2 cellular contexts compared by ENCODE assay signal in the genomic region with DNA sequence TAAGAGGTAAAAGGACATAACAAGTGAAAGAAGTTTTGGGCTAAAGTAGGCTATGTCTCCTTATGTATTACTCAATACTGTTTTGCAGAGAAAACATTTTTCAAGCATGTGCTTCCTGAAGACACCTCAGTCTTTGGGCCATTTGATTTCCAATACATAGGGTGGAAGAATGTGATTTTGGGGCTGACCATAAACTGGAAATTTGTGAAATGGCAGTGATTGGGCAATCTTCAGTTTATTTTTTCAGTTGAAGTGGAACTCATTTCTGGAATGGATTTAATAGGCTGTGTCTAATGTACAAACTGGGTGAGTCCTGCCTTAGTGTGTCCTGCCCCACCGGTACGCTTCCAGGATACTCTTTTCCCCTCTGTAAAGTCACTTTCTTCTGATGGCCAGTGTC.
TF ChIP-seq lines count a peak whose summit lies in the region.

No MANE protein-coding gene starts in this region.

TF ChIP-seq in IMR-90, 13 proteins besides CTCF, POLR2A, EP300 and RAD21:
- TF ChIP-seq RCOR1 (IDR thresholded peaks at IDR 0.05; ENCODE audit: insufficient replicate concordance, low read length) (no peak), CEBPB (IDR thresholded peaks at IDR 0.05; ENCODE audit: low read depth, low read length) (peak; percentile 69)

TF ChIP-seq in GM12878, 131 proteins besides CTCF, POLR2A, EP300 and RAD21:
- TF ChIP-seq, protein P1, sequence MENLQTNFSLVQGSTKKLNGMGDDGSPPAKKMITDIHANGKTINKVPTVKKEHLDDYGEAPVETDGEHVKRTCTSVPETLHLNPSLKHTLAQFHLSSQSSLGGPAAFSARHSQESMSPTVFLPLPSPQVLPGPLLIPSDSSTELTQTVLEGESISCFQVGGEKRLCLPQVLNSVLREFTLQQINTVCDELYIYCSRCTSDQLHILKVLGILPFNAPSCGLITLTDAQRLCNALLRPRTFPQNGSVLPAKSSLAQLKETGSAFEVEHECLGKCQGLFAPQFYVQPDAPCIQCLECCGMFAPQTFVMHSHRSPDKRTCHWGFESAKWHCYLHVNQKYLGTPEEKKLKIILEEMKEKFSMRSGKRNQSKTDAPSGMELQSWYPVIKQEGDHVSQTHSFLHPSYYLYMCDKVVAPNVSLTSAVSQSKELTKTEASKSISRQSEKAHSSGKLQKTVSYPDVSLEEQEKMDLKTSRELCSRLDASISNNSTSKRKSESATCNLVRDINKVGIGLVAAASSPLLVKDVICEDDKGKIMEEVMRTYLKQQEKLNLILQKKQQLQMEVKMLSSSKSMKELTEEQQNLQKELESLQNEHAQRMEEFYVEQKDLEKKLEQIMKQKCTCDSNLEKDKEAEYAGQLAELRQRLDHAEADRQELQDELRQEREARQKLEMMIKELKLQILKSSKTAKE (IDR thresholded peaks at IDR 0.05; ENCODE audit: low read depth, poor library complexity, severe bottlenecking), result no peak
- TF ChIP-seq, protein P2, sequence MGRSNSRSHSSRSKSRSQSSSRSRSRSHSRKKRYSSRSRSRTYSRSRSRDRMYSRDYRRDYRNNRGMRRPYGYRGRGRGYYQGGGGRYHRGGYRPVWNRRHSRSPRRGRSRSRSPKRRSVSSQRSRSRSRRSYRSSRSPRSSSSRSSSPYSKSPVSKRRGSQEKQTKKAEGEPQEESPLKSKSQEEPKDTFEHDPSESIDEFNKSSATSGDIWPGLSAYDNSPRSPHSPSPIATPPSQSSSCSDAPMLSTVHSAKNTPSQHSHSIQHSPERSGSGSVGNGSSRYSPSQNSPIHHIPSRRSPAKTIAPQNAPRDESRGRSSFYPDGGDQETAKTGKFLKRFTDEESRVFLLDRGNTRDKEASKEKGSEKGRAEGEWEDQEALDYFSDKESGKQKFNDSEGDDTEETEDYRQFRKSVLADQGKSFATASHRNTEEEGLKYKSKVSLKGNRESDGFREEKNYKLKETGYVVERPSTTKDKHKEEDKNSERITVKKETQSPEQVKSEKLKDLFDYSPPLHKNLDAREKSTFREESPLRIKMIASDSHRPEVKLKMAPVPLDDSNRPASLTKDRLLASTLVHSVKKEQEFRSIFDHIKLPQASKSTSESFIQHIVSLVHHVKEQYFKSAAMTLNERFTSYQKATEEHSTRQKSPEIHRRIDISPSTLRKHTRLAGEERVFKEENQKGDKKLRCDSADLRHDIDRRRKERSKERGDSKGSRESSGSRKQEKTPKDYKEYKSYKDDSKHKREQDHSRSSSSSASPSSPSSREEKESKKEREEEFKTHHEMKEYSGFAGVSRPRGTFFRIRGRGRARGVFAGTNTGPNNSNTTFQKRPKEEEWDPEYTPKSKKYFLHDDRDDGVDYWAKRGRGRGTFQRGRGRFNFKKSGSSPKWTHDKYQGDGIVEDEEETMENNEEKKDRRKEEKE (IDR thresholded peaks at IDR 0.05), result no peak
- no peak for TF ChIP-seq MEF2A (IDR thresholded peaks at IDR 0.05; ENCODE audit: insufficient read depth, low read depth, low read length)
- TF ChIP-seq HDAC6 (IDR thresholded peaks at IDR 0.05; ENCODE audit: unreplicated experiment), result no peak
- no peak for TF ChIP-seq RUNX3 (IDR thresholded peaks at IDR 0.05; ENCODE audit: low read length)
- TF ChIP-seq, protein P3, sequence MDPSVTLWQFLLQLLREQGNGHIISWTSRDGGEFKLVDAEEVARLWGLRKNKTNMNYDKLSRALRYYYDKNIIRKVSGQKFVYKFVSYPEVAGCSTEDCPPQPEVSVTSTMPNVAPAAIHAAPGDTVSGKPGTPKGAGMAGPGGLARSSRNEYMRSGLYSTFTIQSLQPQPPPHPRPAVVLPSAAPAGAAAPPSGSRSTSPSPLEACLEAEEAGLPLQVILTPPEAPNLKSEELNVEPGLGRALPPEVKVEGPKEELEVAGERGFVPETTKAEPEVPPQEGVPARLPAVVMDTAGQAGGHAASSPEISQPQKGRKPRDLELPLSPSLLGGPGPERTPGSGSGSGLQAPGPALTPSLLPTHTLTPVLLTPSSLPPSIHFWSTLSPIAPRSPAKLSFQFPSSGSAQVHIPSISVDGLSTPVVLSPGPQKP (IDR thresholded peaks at IDR 0.05; ENCODE audit: low read depth, low read length), result no peak
- TF ChIP-seq ETV6 (conservative IDR thresholded peaks at IDR 0.05 in 1 of 2, IDR thresholded peaks at IDR 0.05 in 1 of 2; ENCODE audit: borderline replicate concordance in 1 of 2, low read depth in 1 of 2), result no peak
- no peak for TF ChIP-seq MTA3 (IDR thresholded peaks at IDR 0.05; ENCODE audit: borderline replicate concordance, low read length)
TF ChIP-seq in GM12878: peak in this region for 0.
